In the genomic region with DNA sequence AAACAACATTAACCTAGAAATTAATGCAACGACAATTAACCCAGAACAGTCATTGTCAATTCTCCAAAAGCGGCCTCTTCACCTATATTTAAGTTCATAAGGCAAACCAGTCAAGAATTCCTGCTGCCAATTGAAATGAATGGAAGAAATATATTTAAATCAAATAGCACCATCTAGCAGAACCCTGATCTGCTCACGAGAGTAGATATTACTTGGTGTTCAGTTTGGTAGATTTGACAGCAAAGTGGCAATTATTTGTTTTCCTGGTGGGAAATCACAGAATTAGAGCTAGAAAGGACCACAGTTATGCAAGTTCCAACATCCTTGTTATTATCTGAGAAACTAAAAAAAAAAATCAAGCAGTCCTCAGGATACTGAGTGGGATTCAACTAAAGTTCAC, we compare ENCODE assay signal across 12 cellular contexts. TPM values are rescaled to one million over a fixed set of nuclear protein-coding genes. Genes with fewer than 3 reads are reported as not detected.
DNase-seq lines count a peak whose midpoint lies in the region; ATAC-seq and TF ChIP-seq lines count a peak whose summit lies in the region.
"Had no signal": no experiment of that assay in that cellular context is flagged by ENCODE, and none has a peak within 500 bp of the region (broad histone marks: within the 10 kb centered on the region; RNA-seq: fewer than 3 reads in every experiment).

No MANE protein-coding gene starts in this region.

- no peak for TF ChIP-seq CTCF in AG04450 (IDR thresholded peaks at IDR 0.05; ENCODE audit: low read depth, low read length)

- WGBS in GM23248 (ENCODE audit: low coverage in 1 of 2, low lambda C conversion rate in 2 of 2, missing lambda C conversion rate in 2 of 2), 2 experiments = 88 to 89% methylated on average over 3 of the region's 3 CpGs

- in situ Hi-C loops in GM23248 (cut with MboI) = loop anchor here (25.0 kb wide), 2 partner anchors 236 to 414 kb away; no protein-coding TSS in a partner anchor

- no peak for ATAC-seq in activated T-helper 17 cell treated with anti-CD3 and anti-CD28 coated beads, Interleukin-2, amount 50 U/mL, for 72 hours (replicated peaks)
- ATAC-seq in naive B cell (ENCODE audit: low read depth in 2 of 2) = no peak
- no peak for ATAC-seq in GM19397 (IDR thresholded peaks at IDR 0.05; ENCODE audit: unreplicated experiment)
- ATAC-seq: heart right ventricle, K562 had no signal

- peak overlapping the region; percentile 77; the same call in 1 of the 2 replicates for H3K9ac ChIP-seq in GM23248

- no peaks in the 10 kb centered on the region for H3K9me3 ChIP-seq in AG04450 (ENCODE audit: control insufficient read depth, insufficient read depth, low read length)
- no peaks in the 10 kb centered on the region for H3K9me3 ChIP-seq in GM23248 (ENCODE audit: low read depth)
- H3K9me3 ChIP-seq: heart right ventricle, testis had no signal

- no peaks in the 10 kb centered on the region for H4K20me1 ChIP-seq in GM23248 (ENCODE audit: insufficient read depth)

- CTCF ChIA-PET in AG04450 (lab: Charles Lee) = interaction anchor here (0.7 to 0.9 kb wide), 3 partner anchors 241 to 323 kb away, joined by 3 to 4 read pairs (median 4); no protein-coding TSS in a partner anchor

- no peaks in the 10 kb centered on the region for H3K9me3 Mint-ChIP-seq in activated T-helper 17 cell treated with anti-CD3 and anti-CD28 coated beads, Interleukin-2, amount 50 U/mL, for 72 hours
- no peaks in the 10 kb centered on the region for H3K9me3 Mint-ChIP-seq in naive B cell

- peaks cover 5% of the 10 kb centered on the region for H3K4me1 Mint-ChIP-seq in activated T-helper 17 cell treated with anti-CD3 and anti-CD28 coated beads, Interleukin-2, amount 50 U/mL, for 72 hours
- peaks cover 32 to 47% (median 42%) of the 10 kb centered on the region in 3 donors for H3K4me1 Mint-ChIP-seq in naive B cell

- no peaks in the 10 kb centered on the region for H3K36me3 Mint-ChIP-seq in activated T-helper 17 cell treated with anti-CD3 and anti-CD28 coated beads, Interleukin-2, amount 50 U/mL, for 72 hours (ENCODE audit: low read depth)
- no peaks in the 10 kb centered on the region for H3K36me3 Mint-ChIP-seq in naive B cell

- DNase-seq in AG04450 (ENCODE audit: low read depth, low spot score) (no peak), GM23248 (no peak), naive B cell (no peak), NCI-H128 (lab: John Stamatoyannopoulos, UW; ENCODE audit: unreplicated experiment) (no peak), NCI-H510A treated with DMSO at 0.1 percent for 48 hours (lab: John Stamatoyannopoulos, UW) (no peak)
- no peak for DNase-seq in stimulated activated CD4-positive, alpha-beta T cell treated with anti-CD3 and anti-CD28 coated beads, Interleukin-12 subunit alpha, Interleukin-12 subunit beta, amount 100 ng/mL, for 4 hours
- DNase-seq: heart right ventricle, Right ventricle myocardium superior had no signal

- peaks cover 61% of the 10 kb centered on the region for H3K79me2 ChIP-seq in GM23248 (ENCODE audit: insufficient read depth)

- no peaks in the 10 kb centered on the region for H3K27me3 ChIP-seq in AG04450 (ENCODE audit: control insufficient read depth, insufficient read depth, low read length)
- no peaks in the 10 kb centered on the region for H3K27me3 ChIP-seq in GM23248 (replicated peaks; ENCODE audit: insufficient read depth)
- H3K27me3 ChIP-seq: heart right ventricle, testis had no signal

- no peaks in the 10 kb centered on the region for H3K36me3 ChIP-seq in GM23248 (ENCODE audit: low read depth)
- H3K36me3 ChIP-seq: heart right ventricle had no signal

- no peaks in the 10 kb centered on the region for H3K9me2 ChIP-seq in GM23248 (ENCODE audit: insufficient read depth)

- peak overlapping the region; percentile 80 for H3K4me2 ChIP-seq in GM23248 (ENCODE audit: unreplicated experiment)

- H3K27me3 Mint-ChIP-seq in activated T-helper 17 cell treated with anti-CD3 and anti-CD28 coated beads, Interleukin-2, amount 50 U/mL, for 72 hours = no peaks in the 10 kb centered on the region
- H3K27me3 Mint-ChIP-seq in naive B cell = no peaks in the 10 kb centered on the region

- peak overlapping the region; percentile 8; the same call in 1 of the 2 replicates for H3K4me3 ChIP-seq in AG04450 (ENCODE audit: low read depth, low read length)
- peak overlapping the region; percentile 72; the same call in 1 of the 2 replicates for H3K4me3 ChIP-seq in GM23248

- H3K4me1 ChIP-seq in GM23248 (ENCODE audit: insufficient read depth) = peaks cover 15% of the 10 kb centered on the region

- POLR2A ChIA-PET in AG04450 (lab: Yijun Ruan, JAX) = no interaction called here

- H3F3A ChIP-seq in GM23248 (ENCODE audit: insufficient read depth) = peaks cover 10% of the 10 kb centered on the region; the same call in 1 of the 2 replicates

- H3K27ac Mint-ChIP-seq in activated T-helper 17 cell treated with anti-CD3 and anti-CD28 coated beads, Interleukin-2, amount 50 U/mL, for 72 hours = no peak overlapping the region
- H3K27ac Mint-ChIP-seq in naive B cell = peak overlapping the region in 4 of 6 donors; percentile 7 to 99 (median 55)

- peak overlapping the region; percentile 80 for H3K4me3 Mint-ChIP-seq in activated T-helper 17 cell treated with anti-CD3 and anti-CD28 coated beads, Interleukin-2, amount 50 U/mL, for 72 hours
- peak overlapping the region; percentile 48 to 100 (median 97) for H3K4me3 Mint-ChIP-seq in naive B cell

- no peak overlapping the region for H3K27ac ChIP-seq in AG04450 (ENCODE audit: low read depth, low read length)
- no peak overlapping the region for H3K27ac ChIP-seq in GM23248

- H2AFZ ChIP-seq in GM23248 = no peak overlapping the region

RNA-seq across cellular contexts. Expression of gene SSBP2, which starts 2.3 kb away (rescaled TPM):
- 70.4 and 74.3 TPM in 2 replicates for polyA plus RNA-seq in AG04450 (2011; rRNA removed)
- polyA minus RNA-seq in AG04450 (2011; rRNA and poly(A)+ RNA removed) = 70.0 and 76.1 TPM in 2 replicates
- 22.0 and 25.5 TPM in 2 replicates for total RNA-seq in GM23248 (2014; rRNA removed; shearing (Covaris generic))
- polyA plus RNA-seq in GM23248 (2016; fragmentation: Nextera tagmentation; extraction: Ambion mirVana) = 40.0 and 43.0 TPM in 2 replicates
- 10 to 100 TPM; 12.5 to 18.3 TPM for total RNA-seq in activated T-helper 17 cell treated with anti-CD3 and anti-CD28 coated beads, Interleukin-2, amount 50 U/mL, for 72 hours
- 100 to 1,000 TPM; 111 to 202 (median 140) TPM for polyA plus RNA-seq in naive B cell (ENCODE audit: low read depth in 6 of 6)
